In genomic region chr4:169921732-169922131, GRCh38 we compare ENCODE assay signal across 21 cellular contexts.
DNase-seq lines count a peak whose midpoint lies in the region; ATAC-seq and TF ChIP-seq lines count a peak whose summit lies in the region.
"Had no signal": no experiment of that assay in that cellular context is flagged by ENCODE, and none has a peak within 500 bp of the region (broad histone marks: within the 10 kb centered on the region; RNA-seq: fewer than 3 reads in every experiment).

No MANE protein-coding gene starts in this region.

- H3K18ac ChIP-seq in IMR-90 (ENCODE audit: low read depth, low read length) (no peak overlapping the region), mesendoderm (ENCODE audit: low read length) (peak overlapping the region; percentile 25)

- no CpG with 5 or more reads among the region's 1 CpG for WGBS in IMR-90 (ENCODE audit: extremely low coverage in 2 of 2, insufficient read length in 1 of 2), 2 experiments
- no CpG with 5 or more reads among the region's 1 CpG for WGBS in mesendoderm (ENCODE audit: extremely low coverage, insufficient coverage, low lambda C conversion rate)

- no peak overlapping the region for H2AFZ ChIP-seq in IMR-90 (replicated peaks; ENCODE audit: low read length, poor library complexity)

- H3K27me3 ChIP-seq in IMR-90 (ENCODE audit: control insufficient read depth, insufficient read depth, low read length) (no peaks in the 10 kb centered on the region), mesendoderm (ENCODE audit: insufficient read depth, low read length, poor library complexity) (no peaks in the 10 kb centered on the region)

- H3K36me3 ChIP-seq in IMR-90 (ENCODE audit: control insufficient read depth, insufficient read depth, low read length) = no peaks in the 10 kb centered on the region
- H3K36me3 ChIP-seq in mesendoderm (ENCODE audit: control insufficient read depth, insufficient read depth, low read length) = no peaks in the 10 kb centered on the region

- dilution Hi-C loops in IMR-90 (cut with HindIII; ENCODE audit: low sequenced_read_pairs, unreplicated experiment) = no loop called here

- DNase-seq in Ammon's horn (ENCODE audit: low spot score) (peak; percentile 61), IMR-90 (no peak), mesendoderm (no peak), A172 (ENCODE audit: low spot score) (no peak), left lobe of liver (ENCODE audit: low spot score) (no peak)
- DNase-seq: ACHN; AML-193; C1 segment of cervical spinal cord; Calu3; CD4-positive, alpha-beta memory T cell; COR-L47; DMS53; DMS79 treated with DMSO at 0.1 percent for 48 hours; GF-D8; GOT3; H7; HCEC 1CT had no signal

- no peak overlapping the region for H3K27ac ChIP-seq in IMR-90 (ENCODE audit: insufficient read depth, low read length)
- H3K27ac ChIP-seq in mesendoderm (ENCODE audit: low read depth, low read length) = no peak overlapping the region
- H3K27ac ChIP-seq: 22Rv1, A549 had no signal

- H3K4me1 ChIP-seq in IMR-90 (ENCODE audit: control insufficient read depth, insufficient read depth, low read length) (no peaks in the 10 kb centered on the region), mesendoderm (ENCODE audit: control insufficient read depth, low read depth, low read length) (peaks cover 8% of the 10 kb centered on the region)

- H3K56ac ChIP-seq in IMR-90 (ENCODE audit: extremely low read depth, insufficient read depth, low read length) (no peak overlapping the region), mesendoderm (ENCODE audit: low read length) (no peak overlapping the region)

- no peak for TF ChIP-seq CTCF in IMR-90 (conservative IDR thresholded peaks at IDR 0.05; ENCODE audit: low read depth, low read length)

- H4K91ac ChIP-seq in IMR-90 (ENCODE audit: insufficient read depth, low read depth, low read length) = no peak overlapping the region

- H4K8ac ChIP-seq in IMR-90 (ENCODE audit: low read depth in 2 of 2, low read length in 2 of 2) (no peak overlapping the region), mesendoderm (ENCODE audit: low read depth, low read length) (no peak overlapping the region)

- no peak overlapping the region for H2BK20ac ChIP-seq in IMR-90 (ENCODE audit: low read depth, low read length)

- POLR2A ChIA-PET in IMR-90 (lab: Charles Lee; ENCODE audit: unreplicated experiment) = no interaction called here

- intact Hi-C loops in IMR-90 (cut with micrococcal nuclease) = no loop called here

- H3K9ac ChIP-seq in IMR-90 (ENCODE audit: low read depth, low read length) (no peak overlapping the region), mesendoderm (ENCODE audit: low read length) (no peak overlapping the region)

- H2BK15ac ChIP-seq in IMR-90 (ENCODE audit: low read depth, low read length) = no peak overlapping the region
- H2BK15ac ChIP-seq in mesendoderm (replicated peaks; ENCODE audit: low read depth) = no peak overlapping the region

- no peaks in the 10 kb centered on the region for H3K79me2 ChIP-seq in mesendoderm (ENCODE audit: control insufficient read depth, insufficient read depth, low read length)

- H3K9me1 ChIP-seq in IMR-90 (ENCODE audit: insufficient read depth, low read length) = no peaks in the 10 kb centered on the region

- no peak overlapping the region for H3K14ac ChIP-seq in IMR-90 (replicated peaks; ENCODE audit: low read depth, low read length)

- H2AK9ac ChIP-seq in IMR-90 (replicated peaks; ENCODE audit: low read depth, low read length, poor library complexity) = peak overlapping the region; percentile 50

- H2BK5ac ChIP-seq in IMR-90 (ENCODE audit: low read depth, low read length, poor library complexity, severe bottlenecking) (no peak overlapping the region), mesendoderm (ENCODE audit: low read length) (no peak overlapping the region)

- H4K5ac ChIP-seq in IMR-90 (ENCODE audit: low read depth, low read length) (no peak overlapping the region), mesendoderm (ENCODE audit: low read length) (no peak overlapping the region)

- no peaks in the 10 kb centered on the region for H3K9me3 ChIP-seq in IMR-90 (ENCODE audit: control insufficient read depth, insufficient read depth, low read length)

- no peak overlapping the region for H3K23ac ChIP-seq in IMR-90 (ENCODE audit: low read depth, low read length)
- H3K23ac ChIP-seq in mesendoderm (ENCODE audit: low read length) = no peak overlapping the region

- H3K4ac ChIP-seq in IMR-90 (ENCODE audit: low read depth, low read length) = no peak overlapping the region
- peak overlapping the region; percentile 6 for H3K4ac ChIP-seq in mesendoderm (ENCODE audit: low read depth, low read length)

- TF ChIP-seq POLR2A in IMR-90 (IDR thresholded peaks at IDR 0.05; ENCODE audit: low read depth, low read length) = no peak

- H3K4me3 ChIP-seq in IMR-90 (ENCODE audit: insufficient read depth, low read depth, low read length) = no peak overlapping the region
- no peak overlapping the region for H3K4me3 ChIP-seq in mesendoderm (ENCODE audit: low read length)
- H3K4me3 ChIP-seq: A549 had no signal

- H2BK120ac ChIP-seq in IMR-90 (ENCODE audit: low read depth, low read length) = no peak overlapping the region
- peak overlapping the region; percentile 33 for H2BK120ac ChIP-seq in mesendoderm (ENCODE audit: low read depth, low read length)

- TF ChIP-seq RAD21 in IMR-90 (IDR thresholded peaks at IDR 0.05; ENCODE audit: low read length) = no peak

- in situ Hi-C loops in IMR-90 (cut with MboI; ENCODE audit: low sequenced_read_pairs) = no loop called here

- no peaks in the 10 kb centered on the region for H4K20me1 ChIP-seq in IMR-90 (ENCODE audit: insufficient read depth, low read length)

- CTCF ChIA-PET in IMR-90 (lab: Yijun Ruan, JAX) = interaction anchor here (1.0 kb wide), 1 partner anchor 10 kb away, joined by 3 read pairs; no protein-coding TSS in a partner anchor

- no TSS peak for BruUV-seq in IMR-90 (replicated peaks; lab: Mats Ljungman, UMichigan)

- H2AK5ac ChIP-seq in IMR-90 (ENCODE audit: low read depth, low read length) (no peak overlapping the region), mesendoderm (ENCODE audit: low read length) (no peak overlapping the region)

- no peaks in the 10 kb centered on the region for H3K79me1 ChIP-seq in IMR-90 (ENCODE audit: low read depth in 1 of 2, low read length in 2 of 2)
- H3K79me1 ChIP-seq in mesendoderm (ENCODE audit: low read length) = no peaks in the 10 kb centered on the region

- no peak overlapping the region for H3K4me2 ChIP-seq in IMR-90 (ENCODE audit: low read depth, low read length)
- no peak overlapping the region for H3K4me2 ChIP-seq in mesendoderm (ENCODE audit: low read length)
- H3K4me2 ChIP-seq: A549 had no signal

- peak; percentile 51 for ATAC-seq in GM21360 (IDR thresholded peaks at IDR 0.05; ENCODE audit: unreplicated experiment)
- ATAC-seq in IMR-90 (ENCODE audit: low read depth) = no peak
- ATAC-seq in left lobe of liver = no peak
- ATAC-seq in GM19035 (IDR thresholded peaks at IDR 0.05; ENCODE audit: unreplicated experiment) = no peak
- ATAC-seq: A549 had no signal

TF ChIP-seq in IMR-90, 13 proteins besides CTCF, POLR2A, EP300 and RAD21:
- no peak for TF ChIP-seq RFX5 (IDR thresholded peaks at IDR 0.05; ENCODE audit: low read depth, low read length)
- TF ChIP-seq ELK1 (IDR thresholded peaks at IDR 0.05; ENCODE audit: borderline replicate concordance, low read depth, low read length) = no peak
- no peak for TF ChIP-seq USF2 (IDR thresholded peaks at IDR 0.05; ENCODE audit: low read depth, low read length)
- TF ChIP-seq FOS (IDR thresholded peaks at IDR 0.05; ENCODE audit: low read depth, low read length) = no peak
- no peak for TF ChIP-seq BHLHE40 (IDR thresholded peaks at IDR 0.05; ENCODE audit: low read depth, low read length)
- no peak for TF ChIP-seq MAZ (IDR thresholded peaks at IDR 0.05; ENCODE audit: borderline replicate concordance, low read depth, low read length)
- no peak for TF ChIP-seq SMC3 (IDR thresholded peaks at IDR 0.05; ENCODE audit: low read depth, low read length)
- TF ChIP-seq RCOR1 (IDR thresholded peaks at IDR 0.05; ENCODE audit: insufficient replicate concordance, low read length) = no peak
- TF ChIP-seq MXI1 (IDR thresholded peaks at IDR 0.05; ENCODE audit: borderline replicate concordance, low read depth, low read length) = no peak
- no peak for TF ChIP-seq CEBPB (IDR thresholded peaks at IDR 0.05; ENCODE audit: low read depth, low read length)
- no peak for TF ChIP-seq MAFK (IDR thresholded peaks at IDR 0.05; ENCODE audit: low read depth, low read length)
- TF ChIP-seq CHD1 (IDR thresholded peaks at IDR 0.05; ENCODE audit: low read depth, low read length) = no peak
- no peak for TF ChIP-seq NFE2L2 (IDR thresholded peaks at IDR 0.05; ENCODE audit: low read depth, low read length)
